9 cellular contexts compared by ENCODE assay signal in genomic region chr2:30178618-30179404, GRCh38. TPM values are rescaled to one million over a fixed set of nuclear protein-coding genes. Genes with fewer than 3 reads are reported as not detected.
A peak's percentile ranks its signal among the peaks of the same experiment; 100 is the strongest.
DNase-seq lines count a peak whose midpoint lies in the region; ATAC-seq and TF ChIP-seq lines count a peak whose summit lies in the region.
"Had no signal": no experiment of that assay in that cellular context is flagged by ENCODE, and none has a peak within 500 bp of the region (broad histone marks: within the 10 kb centered on the region; RNA-seq: fewer than 3 reads in every experiment).

No MANE protein-coding gene starts in this region.

- peaks cover 0 to 19% (median 5%) of the 10 kb centered on the region in 6 donors for H3K4me1 ChIP-seq in spleen
- H3K4me1 ChIP-seq in prostate gland (replicated peaks) = no peaks in the 10 kb centered on the region

- H3K4me3 ChIP-seq in cardiac fibroblast (replicated peaks in 1 of 2; ENCODE audit: low read depth in 2 of 2, low read length in 2 of 2) (no peak overlapping the region), spleen (no peak overlapping the region), prostate gland (no peak overlapping the region)

- no peak for ATAC-seq in GM18861 (IDR thresholded peaks at IDR 0.05; ENCODE audit: unreplicated experiment)

- intact Hi-C loops in spleen (cut with DNase I; ENCODE audit: low total_unique reads) (no loop called here), prostate gland (cut with DNase I) (no loop called here)

- no peaks in the 10 kb centered on the region for H3K9me3 ChIP-seq in spleen
- no peaks in the 10 kb centered on the region for H3K9me3 ChIP-seq in prostate gland

- H3K27me3 ChIP-seq in spleen (replicated peaks in 1 of 7) (no peaks in the 10 kb centered on the region), prostate gland (replicated peaks; ENCODE audit: insufficient read depth) (no peaks in the 10 kb centered on the region)

- TF ChIP-seq CTCF in cardiac fibroblast (IDR thresholded peaks at IDR 0.05; ENCODE audit: low read depth, low read length) (no peak), spleen (IDR thresholded peaks at IDR 0.05 in 8 of 11, conservative IDR thresholded peaks at IDR 0.05 in 3 of 11) (no peak), prostate gland (IDR thresholded peaks at IDR 0.05) (no peak)

- H3K36me3 ChIP-seq in spleen (no peaks in the 10 kb centered on the region), prostate gland (no peaks in the 10 kb centered on the region)

- peak overlapping the region in 6 of 8 donors; percentile 20 to 69 (median 63) for H3K27ac ChIP-seq in spleen
- no peak overlapping the region for H3K27ac ChIP-seq in prostate gland

- peak; percentile 76 for DNase-seq in HCEC 1CT
- peak; percentile 57 to 82 for DNase-seq in cardiac fibroblast (ENCODE audit: low read depth in 2 of 2)
- peak; percentile 51 for DNase-seq in islet precursor cell
- DNase-seq in spleen = no peak
- no peak for DNase-seq in T-helper 9 cell
- DNase-seq in NCI-H510A (lab: John Stamatoyannopoulos, UW) = no peak
- no peak for DNase-seq in prostate gland (ENCODE audit: low spot score)
- DNase-seq: NCI-H1417 treated with DMSO at 0.1 percent for 48 hours had no signal

- TF ChIP-seq POLR2A in spleen (IDR thresholded peaks at IDR 0.05) = no peak
- no peak for TF ChIP-seq POLR2A in prostate gland (IDR thresholded peaks at IDR 0.05)

- 56 to 78% (median 60%) methylated on average over 11 of the region's 11 CpGs for WGBS in spleen, 5 donors
- 33% methylated on average over 11 of the region's 11 CpGs for WGBS in prostate gland

RNA-seq across cellular contexts. Expression of gene YPEL5, which starts 32.0 kb away (rescaled TPM):
- total RNA-seq in spleen (100 to 1,000 TPM in 3 of 7 donors, 10 to 100 TPM in 4; 84.9 to 139 (median 96.6) TPM), prostate gland (100 to 1,000 TPM in 1 of 2 donors, 10 to 100 TPM in 1; 81.8 to 123 TPM)
- polyA plus RNA-seq in spleen = 10 to 100 TPM; 68.2 to 86.0 (median 73.1) TPM

RNA-seq across cellular contexts. Expression of gene LBH, which starts 52.5 kb away (rescaled TPM):
- total RNA-seq in spleen = 100 to 1,000 TPM in 6 of 7 donors, 10 to 100 TPM in 1; 86.2 to 178 (median 123) TPM
- polyA plus RNA-seq in spleen = 10 to 100 TPM; 48.7 to 94.2 (median 73.9) TPM
- 10 to 100 TPM; 33.3 to 41.8 TPM for total RNA-seq in prostate gland

Comparison
In these comparisons a context has a peak if more than half of its experiments do, and no peak if none do; other contexts are left out.
1. DNase-seq: peak in HCEC 1CT (single experiment), cardiac fibroblast (2 of 2) and islet precursor cell (single experiment); none in spleen (single experiment), T-helper 9 cell (single experiment), NCI-H510A (single experiment) and prostate gland (single experiment).
2. H3K27ac ChIP-seq: peak in spleen (6 of 8); none in prostate gland (0 of 2).